1 cellular context compared by ENCODE assay signal in the genomic region with DNA sequence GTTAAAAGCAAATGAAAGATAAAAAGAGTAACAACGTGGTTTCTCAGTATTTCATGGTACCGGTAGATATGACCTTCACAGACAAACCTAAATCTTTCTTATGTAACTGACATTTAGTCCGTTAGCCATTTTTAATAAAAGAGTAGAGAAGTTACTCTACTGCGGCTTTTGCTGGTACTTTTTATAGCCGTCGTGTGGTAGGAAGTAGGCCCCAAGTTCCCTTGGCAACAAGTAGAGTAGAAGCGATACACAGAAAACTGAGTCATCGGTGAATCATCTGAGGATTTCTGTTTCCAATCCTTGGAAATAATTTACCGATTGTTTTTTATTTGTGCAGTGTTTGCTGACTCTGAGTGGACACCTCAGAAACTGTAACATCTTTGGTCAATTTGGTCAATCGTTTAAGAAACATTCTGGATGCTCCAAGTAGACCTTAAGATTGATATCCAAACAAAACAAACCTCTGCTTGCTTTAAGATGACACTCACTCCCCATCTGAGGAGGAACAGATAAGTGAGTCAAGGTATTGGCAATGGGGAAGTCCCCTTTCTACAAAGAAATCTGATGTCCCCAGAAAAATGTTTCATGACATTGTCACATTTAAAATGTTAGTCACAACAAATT.
TF ChIP-seq lines count a peak whose summit lies in the region.

No MANE protein-coding gene starts in this region.

TF ChIP-seq in GM12878, 131 proteins besides CTCF, POLR2A, EP300 and RAD21 (continued from another document):
- TF ChIP-seq, protein P1, sequence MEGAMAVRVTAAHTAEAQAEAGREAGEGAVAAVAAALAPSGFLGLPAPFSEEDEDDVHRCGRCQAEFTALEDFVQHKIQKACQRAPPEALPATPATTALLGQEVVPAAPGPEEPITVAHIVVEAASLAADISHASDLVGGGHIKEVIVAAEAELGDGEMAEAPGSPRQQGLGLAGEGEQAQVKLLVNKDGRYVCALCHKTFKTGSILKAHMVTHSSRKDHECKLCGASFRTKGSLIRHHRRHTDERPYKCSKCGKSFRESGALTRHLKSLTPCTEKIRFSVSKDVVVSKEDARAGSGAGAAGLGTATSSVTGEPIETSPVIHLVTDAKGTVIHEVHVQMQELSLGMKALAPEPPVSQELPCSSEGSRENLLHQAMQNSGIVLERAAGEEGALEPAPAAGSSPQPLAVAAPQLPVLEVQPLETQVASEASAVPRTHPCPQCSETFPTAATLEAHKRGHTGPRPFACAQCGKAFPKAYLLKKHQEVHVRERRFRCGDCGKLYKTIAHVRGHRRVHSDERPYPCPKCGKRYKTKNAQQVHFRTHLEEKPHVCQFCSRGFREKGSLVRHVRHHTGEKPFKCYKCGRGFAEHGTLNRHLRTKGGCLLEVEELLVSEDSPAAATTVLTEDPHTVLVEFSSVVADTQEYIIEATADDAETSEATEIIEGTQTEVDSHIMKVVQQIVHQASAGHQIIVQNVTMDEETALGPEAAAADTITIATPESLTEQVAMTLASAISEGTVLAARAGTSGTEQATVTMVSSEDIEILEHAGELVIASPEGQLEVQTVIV (IDR thresholded peaks at IDR 0.05; ENCODE audit: borderline replicate concordance, partially characterized antibody) = no peak
- TF ChIP-seq SUPT20H (IDR thresholded peaks at IDR 0.05; ENCODE audit: borderline replicate concordance, control insufficient read depth, low read depth, low read length) (no peak), ZBED1 (IDR thresholded peaks at IDR 0.05; ENCODE audit: borderline replicate concordance) (peak; percentile 88), CHD2 (IDR thresholded peaks at IDR 0.05; ENCODE audit: borderline replicate concordance, low read depth, low read length) (peak; percentile 64; the same call in 1 of the 2 replicates), GATAD2B (conservative IDR thresholded peaks at IDR 0.05; ENCODE audit: low read depth) (peak; percentile 67; the same call in 1 of the 2 replicates), ZSCAN29 (IDR thresholded peaks at IDR 0.05) (no peak), ATF7 (IDR thresholded peaks at IDR 0.05; ENCODE audit: low read depth) (peak; percentile 91), TBL1XR1 (IDR thresholded peaks at IDR 0.05; ENCODE audit: low read depth, low read length) (peak; percentile 74; the same call in 1 of the 2 replicates), SMC3 (IDR thresholded peaks at IDR 0.05; ENCODE audit: borderline replicate concordance, low read length) (peak; percentile 30; the same call in 1 of the 2 replicates), IRF4 (IDR thresholded peaks at IDR 0.05; ENCODE audit: low read depth, low read length) (peak; percentile 77), RBBP5 (conservative IDR thresholded peaks at IDR 0.05) (peak; percentile 94; the same call in 1 of the 2 replicates), RCOR1 (conservative IDR thresholded peaks at IDR 0.05; ENCODE audit: low read depth, low read length) (no peak), DPF2 (IDR thresholded peaks at IDR 0.05) (peak; percentile 90), JUND (IDR thresholded peaks at IDR 0.05; ENCODE audit: low read depth, low read length) (peak; percentile 86; the same call in 1 of the 2 replicates), NFIC (IDR thresholded peaks at IDR 0.05; ENCODE audit: low read depth, low read length) (peak; percentile 97), SP1 (IDR thresholded peaks at IDR 0.05; ENCODE audit: low read depth, low read length) (peak; percentile 86), MYB (IDR thresholded peaks at IDR 0.05; ENCODE audit: borderline replicate concordance, low read depth, low read length) (no peak), ASH2L (IDR thresholded peaks at IDR 0.05; ENCODE audit: borderline replicate concordance, low read depth) (peak; percentile 99; the same call in 1 of the 2 replicates), POLR2AphosphoS5 (IDR thresholded peaks at IDR 0.05; ENCODE audit: low read length) (peak; percentile 36; the same call in 1 of the 2 replicates), BMI1 (IDR thresholded peaks at IDR 0.05; ENCODE audit: borderline replicate concordance) (peak; percentile 95)
- TF ChIP-seq, protein P2, sequence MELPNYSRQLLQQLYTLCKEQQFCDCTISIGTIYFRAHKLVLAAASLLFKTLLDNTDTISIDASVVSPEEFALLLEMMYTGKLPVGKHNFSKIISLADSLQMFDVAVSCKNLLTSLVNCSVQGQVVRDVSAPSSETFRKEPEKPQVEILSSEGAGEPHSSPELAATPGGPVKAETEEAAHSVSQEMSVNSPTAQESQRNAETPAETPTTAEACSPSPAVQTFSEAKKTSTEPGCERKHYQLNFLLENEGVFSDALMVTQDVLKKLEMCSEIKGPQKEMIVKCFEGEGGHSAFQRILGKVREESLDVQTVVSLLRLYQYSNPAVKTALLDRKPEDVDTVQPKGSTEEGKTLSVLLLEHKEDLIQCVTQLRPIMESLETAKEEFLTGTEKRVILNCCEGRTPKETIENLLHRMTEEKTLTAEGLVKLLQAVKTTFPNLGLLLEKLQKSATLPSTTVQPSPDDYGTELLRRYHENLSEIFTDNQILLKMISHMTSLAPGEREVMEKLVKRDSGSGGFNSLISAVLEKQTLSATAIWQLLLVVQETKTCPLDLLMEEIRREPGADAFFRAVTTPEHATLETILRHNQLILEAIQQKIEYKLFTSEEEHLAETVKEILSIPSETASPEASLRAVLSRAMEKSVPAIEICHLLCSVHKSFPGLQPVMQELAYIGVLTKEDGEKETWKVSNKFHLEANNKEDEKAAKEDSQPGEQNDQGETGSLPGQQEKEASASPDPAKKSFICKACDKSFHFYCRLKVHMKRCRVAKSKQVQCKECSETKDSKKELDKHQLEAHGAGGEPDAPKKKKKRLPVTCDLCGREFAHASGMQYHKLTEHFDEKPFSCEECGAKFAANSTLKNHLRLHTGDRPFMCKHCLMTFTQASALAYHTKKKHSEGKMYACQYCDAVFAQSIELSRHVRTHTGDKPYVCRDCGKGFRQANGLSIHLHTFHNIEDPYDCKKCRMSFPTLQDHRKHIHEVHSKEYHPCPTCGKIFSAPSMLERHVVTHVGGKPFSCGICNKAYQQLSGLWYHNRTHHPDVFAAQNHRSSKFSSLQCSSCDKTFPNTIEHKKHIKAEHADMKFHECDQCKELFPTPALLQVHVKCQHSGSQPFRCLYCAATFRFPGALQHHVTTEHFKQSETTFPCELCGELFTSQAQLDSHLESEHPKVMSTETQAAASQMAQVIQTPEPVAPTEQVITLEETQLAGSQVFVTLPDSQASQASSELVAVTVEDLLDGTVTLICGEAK (IDR thresholded peaks at IDR 0.05; ENCODE audit: borderline replicate concordance) = peak; percentile 58; the same call in 1 of the 2 replicates
- TF ChIP-seq, protein P3, sequence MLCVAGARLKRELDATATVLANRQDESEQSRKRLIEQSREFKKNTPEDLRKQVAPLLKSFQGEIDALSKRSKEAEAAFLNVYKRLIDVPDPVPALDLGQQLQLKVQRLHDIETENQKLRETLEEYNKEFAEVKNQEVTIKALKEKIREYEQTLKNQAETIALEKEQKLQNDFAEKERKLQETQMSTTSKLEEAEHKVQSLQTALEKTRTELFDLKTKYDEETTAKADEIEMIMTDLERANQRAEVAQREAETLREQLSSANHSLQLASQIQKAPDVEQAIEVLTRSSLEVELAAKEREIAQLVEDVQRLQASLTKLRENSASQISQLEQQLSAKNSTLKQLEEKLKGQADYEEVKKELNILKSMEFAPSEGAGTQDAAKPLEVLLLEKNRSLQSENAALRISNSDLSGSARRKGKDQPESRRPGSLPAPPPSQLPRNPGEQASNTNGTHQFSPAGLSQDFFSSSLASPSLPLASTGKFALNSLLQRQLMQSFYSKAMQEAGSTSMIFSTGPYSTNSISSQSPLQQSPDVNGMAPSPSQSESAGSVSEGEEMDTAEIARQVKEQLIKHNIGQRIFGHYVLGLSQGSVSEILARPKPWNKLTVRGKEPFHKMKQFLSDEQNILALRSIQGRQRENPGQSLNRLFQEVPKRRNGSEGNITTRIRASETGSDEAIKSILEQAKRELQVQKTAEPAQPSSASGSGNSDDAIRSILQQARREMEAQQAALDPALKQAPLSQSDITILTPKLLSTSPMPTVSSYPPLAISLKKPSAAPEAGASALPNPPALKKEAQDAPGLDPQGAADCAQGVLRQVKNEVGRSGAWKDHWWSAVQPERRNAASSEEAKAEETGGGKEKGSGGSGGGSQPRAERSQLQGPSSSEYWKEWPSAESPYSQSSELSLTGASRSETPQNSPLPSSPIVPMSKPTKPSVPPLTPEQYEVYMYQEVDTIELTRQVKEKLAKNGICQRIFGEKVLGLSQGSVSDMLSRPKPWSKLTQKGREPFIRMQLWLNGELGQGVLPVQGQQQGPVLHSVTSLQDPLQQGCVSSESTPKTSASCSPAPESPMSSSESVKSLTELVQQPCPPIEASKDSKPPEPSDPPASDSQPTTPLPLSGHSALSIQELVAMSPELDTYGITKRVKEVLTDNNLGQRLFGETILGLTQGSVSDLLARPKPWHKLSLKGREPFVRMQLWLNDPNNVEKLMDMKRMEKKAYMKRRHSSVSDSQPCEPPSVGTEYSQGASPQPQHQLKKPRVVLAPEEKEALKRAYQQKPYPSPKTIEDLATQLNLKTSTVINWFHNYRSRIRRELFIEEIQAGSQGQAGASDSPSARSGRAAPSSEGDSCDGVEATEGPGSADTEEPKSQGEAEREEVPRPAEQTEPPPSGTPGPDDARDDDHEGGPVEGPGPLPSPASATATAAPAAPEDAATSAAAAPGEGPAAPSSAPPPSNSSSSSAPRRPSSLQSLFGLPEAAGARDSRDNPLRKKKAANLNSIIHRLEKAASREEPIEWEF (IDR thresholded peaks at IDR 0.05; ENCODE audit: insufficient replicate concordance, low read depth, low read length) = peak; percentile 64
- TF ChIP-seq, protein P4, sequence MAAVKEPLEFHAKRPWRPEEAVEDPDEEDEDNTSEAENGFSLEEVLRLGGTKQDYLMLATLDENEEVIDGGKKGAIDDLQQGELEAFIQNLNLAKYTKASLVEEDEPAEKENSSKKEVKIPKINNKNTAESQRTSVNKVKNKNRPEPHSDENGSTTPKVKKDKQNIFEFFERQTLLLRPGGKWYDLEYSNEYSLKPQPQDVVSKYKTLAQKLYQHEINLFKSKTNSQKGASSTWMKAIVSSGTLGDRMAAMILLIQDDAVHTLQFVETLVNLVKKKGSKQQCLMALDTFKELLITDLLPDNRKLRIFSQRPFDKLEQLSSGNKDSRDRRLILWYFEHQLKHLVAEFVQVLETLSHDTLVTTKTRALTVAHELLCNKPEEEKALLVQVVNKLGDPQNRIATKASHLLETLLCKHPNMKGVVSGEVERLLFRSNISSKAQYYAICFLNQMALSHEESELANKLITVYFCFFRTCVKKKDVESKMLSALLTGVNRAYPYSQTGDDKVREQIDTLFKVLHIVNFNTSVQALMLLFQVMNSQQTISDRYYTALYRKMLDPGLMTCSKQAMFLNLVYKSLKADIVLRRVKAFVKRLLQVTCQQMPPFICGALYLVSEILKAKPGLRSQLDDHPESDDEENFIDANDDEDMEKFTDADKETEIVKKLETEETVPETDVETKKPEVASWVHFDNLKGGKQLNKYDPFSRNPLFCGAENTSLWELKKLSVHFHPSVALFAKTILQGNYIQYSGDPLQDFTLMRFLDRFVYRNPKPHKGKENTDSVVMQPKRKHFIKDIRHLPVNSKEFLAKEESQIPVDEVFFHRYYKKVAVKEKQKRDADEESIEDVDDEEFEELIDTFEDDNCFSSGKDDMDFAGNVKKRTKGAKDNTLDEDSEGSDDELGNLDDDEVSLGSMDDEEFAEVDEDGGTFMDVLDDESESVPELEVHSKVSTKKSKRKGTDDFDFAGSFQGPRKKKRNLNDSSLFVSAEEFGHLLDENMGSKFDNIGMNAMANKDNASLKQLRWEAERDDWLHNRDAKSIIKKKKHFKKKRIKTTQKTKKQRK (IDR thresholded peaks at IDR 0.05; ENCODE audit: low read depth, low read length) = no peak
